8 cellular contexts compared by ENCODE assay signal in genomic region chr3:185363662-185364203, GRCh38. TPM values are rescaled to one million over a fixed set of nuclear protein-coding genes. Genes with fewer than 3 reads are reported as not detected.
DNase-seq lines count a peak whose midpoint lies in the region; ATAC-seq lines count a peak whose summit lies in the region.

No MANE protein-coding gene starts in this region.

- H3K36me3 Mint-ChIP-seq in activated T-helper 2 cell treated with anti-CD3 and anti-CD28 coated beads, Interferon-gamma antibody, Interleukin-2, Interleukin-4, amounts not matched to agents 10 μg/mL and 5 μg/mL and 100 μg/mL, durations not matched to agents 14 hours and 24 hours and 36 hours (ENCODE audit: low read depth): no peaks in the 10 kb centered on the region
- no peaks in the 10 kb centered on the region for H3K36me3 Mint-ChIP-seq in stimulated activated effector memory CD8-positive, alpha-beta T cell treated with anti-CD3 and anti-CD28 coated beads, Interleukin-12 subunit alpha, Interleukin-12 subunit beta, amount 100 ng/mL, for 72 hours

- ATAC-seq in GM18520 (IDR thresholded peaks at IDR 0.05; ENCODE audit: unreplicated experiment) (peak; percentile 12), HG03135 (IDR thresholded peaks at IDR 0.05; ENCODE audit: unreplicated experiment) (peak; percentile 38)
- peak; percentile 58 for ATAC-seq in stimulated activated effector memory CD8-positive, alpha-beta T cell treated with anti-CD3 and anti-CD28 coated beads, Interleukin-12 subunit alpha, Interleukin-12 subunit beta, amount 100 ng/mL, for 72 hours

- intact Hi-C loops in activated T-helper 2 cell treated with anti-CD3 and anti-CD28 coated beads, Interferon-gamma antibody, Interleukin-2, Interleukin-4, amounts not matched to agents 10 μg/mL and 5 μg/mL and 100 μg/mL, durations not matched to agents 14 hours and 24 hours and 36 hours (cut with micrococcal nuclease): no loop called here

- H3K4me1 ChIP-seq in iPS-15b (ENCODE audit: control insufficient read depth, insufficient read depth, low read length): no peaks in the 10 kb centered on the region

- H3K27me3 ChIP-seq in iPS-15b (ENCODE audit: control insufficient read depth, insufficient read depth, low read length): peaks cover 24% of the 10 kb centered on the region

- peaks cover 10% of the 10 kb centered on the region for H3K4me1 Mint-ChIP-seq in activated T-helper 2 cell treated with anti-CD3 and anti-CD28 coated beads, Interferon-gamma antibody, Interleukin-2, Interleukin-4, amounts not matched to agents 10 μg/mL and 5 μg/mL and 100 μg/mL, durations not matched to agents 14 hours and 24 hours and 36 hours (ENCODE audit: low read depth)
- peaks cover 18% of the 10 kb centered on the region for H3K4me1 Mint-ChIP-seq in stimulated activated effector memory CD8-positive, alpha-beta T cell treated with anti-CD3 and anti-CD28 coated beads, Interleukin-12 subunit alpha, Interleukin-12 subunit beta, amount 100 ng/mL, for 72 hours

- H3K36me3 ChIP-seq in iPS-15b (ENCODE audit: control insufficient read depth, insufficient read depth, low read length): no peaks in the 10 kb centered on the region

- peak overlapping the region; percentile 65 for H3K4me3 ChIP-seq in iPS-15b (ENCODE audit: low read depth, low read length)

- no peaks in the 10 kb centered on the region for H3K9me3 ChIP-seq in iPS-15b (ENCODE audit: control insufficient read depth, insufficient read depth, low read length)

- no peak overlapping the region for H3K9ac ChIP-seq in iPS-15b (ENCODE audit: low read depth, low read length)

- H3K27me3 Mint-ChIP-seq in activated T-helper 2 cell treated with anti-CD3 and anti-CD28 coated beads, Interferon-gamma antibody, Interleukin-2, Interleukin-4, amounts not matched to agents 10 μg/mL and 5 μg/mL and 100 μg/mL, durations not matched to agents 14 hours and 24 hours and 36 hours (ENCODE audit: low read depth): peaks cover 51% of the 10 kb centered on the region

- H3K4me3 Mint-ChIP-seq in activated T-helper 2 cell treated with anti-CD3 and anti-CD28 coated beads, Interferon-gamma antibody, Interleukin-2, Interleukin-4, amounts not matched to agents 10 μg/mL and 5 μg/mL and 100 μg/mL, durations not matched to agents 14 hours and 24 hours and 36 hours (ENCODE audit: low read depth): peak overlapping the region; percentile 78
- peak overlapping the region; percentile 74 for H3K4me3 Mint-ChIP-seq in stimulated activated effector memory CD8-positive, alpha-beta T cell treated with anti-CD3 and anti-CD28 coated beads, Interleukin-12 subunit alpha, Interleukin-12 subunit beta, amount 100 ng/mL, for 72 hours

- H3K9me3 Mint-ChIP-seq in activated T-helper 2 cell treated with anti-CD3 and anti-CD28 coated beads, Interferon-gamma antibody, Interleukin-2, Interleukin-4, amounts not matched to agents 10 μg/mL and 5 μg/mL and 100 μg/mL, durations not matched to agents 14 hours and 24 hours and 36 hours: no peaks in the 10 kb centered on the region
- H3K9me3 Mint-ChIP-seq in stimulated activated effector memory CD8-positive, alpha-beta T cell treated with anti-CD3 and anti-CD28 coated beads, Interleukin-12 subunit alpha, Interleukin-12 subunit beta, amount 100 ng/mL, for 72 hours: no peaks in the 10 kb centered on the region

- no peak overlapping the region for H3K27ac Mint-ChIP-seq in activated T-helper 2 cell treated with anti-CD3 and anti-CD28 coated beads, Interferon-gamma antibody, Interleukin-2, Interleukin-4, amounts not matched to agents 10 μg/mL and 5 μg/mL and 100 μg/mL, durations not matched to agents 14 hours and 24 hours and 36 hours
- peak overlapping the region; percentile 40 for H3K27ac Mint-ChIP-seq in stimulated activated effector memory CD8-positive, alpha-beta T cell treated with anti-CD3 and anti-CD28 coated beads, Interleukin-12 subunit alpha, Interleukin-12 subunit beta, amount 100 ng/mL, for 72 hours

- no peak for DNase-seq in activated T-helper 2 cell treated with anti-CD3 and anti-CD28 coated beads, Interferon-gamma antibody, Interleukin-2, Interleukin-4, amounts not matched to agents 10 μg/mL and 5 μg/mL and 100 μg/mL, durations not matched to agents 14 hours and 24 hours and 36 hours (ENCODE audit: low spot score)
- DNase-seq in stimulated activated effector memory CD8-positive, alpha-beta T cell treated with anti-CD3 and anti-CD28 coated beads, Interleukin-12 subunit alpha, Interleukin-12 subunit beta, amount 100 ng/mL, for 72 hours (ENCODE audit: low spot score in 2 of 2): no peak
- no peak for DNase-seq in NCI-H146 treated with DMSO at 0.1 percent for 48 hours (lab: John Stamatoyannopoulos, UW; ENCODE audit: unreplicated experiment)
- no peak for DNase-seq in HUDEP-2 (lab: John Stamatoyannopoulos, UW; ENCODE audit: unreplicated experiment in 76 of 76)
- DNase-seq in NCI-H345 treated with DMSO at 0.1 percent for 48 hours (lab: John Stamatoyannopoulos, UW; ENCODE audit: unreplicated experiment): no peak

RNA-seq across cellular contexts. Expression of gene MAP3K13, which starts 0.8 kb away (rescaled TPM):
- 10.3 and 14.7 TPM in 2 replicates for total RNA-seq in activated T-helper 2 cell treated with anti-CD3 and anti-CD28 coated beads, Interferon-gamma antibody, Interleukin-2, Interleukin-4, amounts not matched to agents 10 μg/mL and 5 μg/mL and 100 μg/mL, durations not matched to agents 14 hours and 24 hours and 36 hours
